ENCODE assay signal across 1 cellular context in the genomic region with DNA sequence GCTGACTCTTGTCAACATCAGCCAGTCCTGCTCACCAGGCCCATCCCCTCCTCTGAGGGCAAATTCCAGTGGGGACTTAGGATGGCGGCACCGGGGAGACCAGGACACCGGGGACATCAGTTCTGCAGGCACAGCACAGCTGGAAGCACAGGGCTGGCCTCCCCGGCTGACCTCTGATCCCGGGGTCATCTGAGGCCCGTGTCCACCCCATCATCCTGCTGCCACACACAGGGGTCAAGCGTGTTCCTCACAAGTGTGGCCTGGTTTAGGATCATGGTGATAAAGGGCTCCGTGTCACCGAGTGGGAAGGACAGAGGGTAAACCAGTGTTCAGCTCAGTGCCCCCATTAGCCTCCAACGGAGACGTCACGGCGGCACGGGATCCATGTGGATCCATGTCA.
TF ChIP-seq lines count a peak whose summit lies in the region.

No MANE protein-coding gene starts in this region.

TF ChIP-seq in HepG2, 621 proteins besides CTCF, POLR2A, EP300 and RAD21:
- TF ChIP-seq PRPF4 (IDR thresholded peaks at IDR 0.05; ENCODE audit: low read depth, low read length, poor library complexity, severe bottlenecking) (no peak), ZSCAN25 (CRISPR knock-in tag; IDR thresholded peaks at IDR 0.05) (no peak), SAFB2 (CRISPR knock-in tag; IDR thresholded peaks at IDR 0.05; ENCODE audit: borderline replicate concordance, low read depth) (no peak), SP5 (CRISPR knock-in tag; IDR thresholded peaks at IDR 0.05; ENCODE audit: borderline replicate concordance, low read depth) (no peak), ZFP1 (CRISPR knock-in tag; IDR thresholded peaks at IDR 0.05) (no peak), ATF7-NPFF (CRISPR knock-in tag; IDR thresholded peaks at IDR 0.05; ENCODE audit: low read depth) (no peak), SP1 (IDR thresholded peaks at IDR 0.05) (no peak), SP1 (CRISPR knock-in tag; IDR thresholded peaks at IDR 0.05) (no peak), ZNF7 (CRISPR knock-in tag; IDR thresholded peaks at IDR 0.05) (no peak), ZNF136 (CRISPR knock-in tag; IDR thresholded peaks at IDR 0.05; ENCODE audit: low read depth) (no peak), ZNF883 (CRISPR knock-in tag; IDR thresholded peaks at IDR 0.05; ENCODE audit: not compliant biosample characterization) (no peak)
- TF ChIP-seq, protein P1, sequence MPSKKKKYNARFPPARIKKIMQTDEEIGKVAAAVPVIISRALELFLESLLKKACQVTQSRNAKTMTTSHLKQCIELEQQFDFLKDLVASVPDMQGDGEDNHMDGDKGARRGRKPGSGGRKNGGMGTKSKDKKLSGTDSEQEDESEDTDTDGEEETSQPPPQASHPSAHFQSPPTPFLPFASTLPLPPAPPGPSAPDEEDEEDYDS (CRISPR knock-in tag; IDR thresholded peaks at IDR 0.05), result no peak
- TF ChIP-seq, protein P2, sequence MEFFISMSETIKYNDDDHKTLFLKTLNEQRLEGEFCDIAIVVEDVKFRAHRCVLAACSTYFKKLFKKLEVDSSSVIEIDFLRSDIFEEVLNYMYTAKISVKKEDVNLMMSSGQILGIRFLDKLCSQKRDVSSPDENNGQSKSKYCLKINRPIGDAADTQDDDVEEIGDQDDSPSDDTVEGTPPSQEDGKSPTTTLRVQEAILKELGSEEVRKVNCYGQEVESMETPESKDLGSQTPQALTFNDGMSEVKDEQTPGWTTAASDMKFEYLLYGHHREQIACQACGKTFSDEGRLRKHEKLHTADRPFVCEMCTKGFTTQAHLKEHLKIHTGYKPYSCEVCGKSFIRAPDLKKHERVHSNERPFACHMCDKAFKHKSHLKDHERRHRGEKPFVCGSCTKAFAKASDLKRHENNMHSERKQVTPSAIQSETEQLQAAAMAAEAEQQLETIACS (CRISPR knock-in tag; IDR thresholded peaks at IDR 0.05), result no peak
- TF ChIP-seq, protein P3, sequence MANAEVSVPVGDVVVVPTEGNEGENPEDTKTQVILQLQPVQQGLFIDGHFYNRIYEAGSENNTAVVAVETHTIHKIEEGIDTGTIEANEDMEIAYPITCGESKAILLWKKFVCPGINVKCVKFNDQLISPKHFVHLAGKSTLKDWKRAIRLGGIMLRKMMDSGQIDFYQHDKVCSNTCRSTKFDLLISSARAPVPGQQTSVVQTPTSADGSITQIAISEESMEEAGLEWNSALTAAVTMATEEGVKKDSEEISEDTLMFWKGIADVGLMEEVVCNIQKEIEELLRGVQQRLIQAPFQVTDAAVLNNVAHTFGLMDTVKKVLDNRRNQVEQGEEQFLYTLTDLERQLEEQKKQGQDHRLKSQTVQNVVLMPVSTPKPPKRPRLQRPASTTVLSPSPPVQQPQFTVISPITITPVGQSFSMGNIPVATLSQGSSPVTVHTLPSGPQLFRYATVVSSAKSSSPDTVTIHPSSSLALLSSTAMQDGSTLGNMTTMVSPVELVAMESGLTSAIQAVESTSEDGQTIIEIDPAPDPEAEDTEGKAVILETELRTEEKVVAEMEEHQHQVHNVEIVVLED (CRISPR knock-in tag; IDR thresholded peaks at IDR 0.05; ENCODE audit: borderline replicate concordance), result no peak
- TF ChIP-seq, protein P4, sequence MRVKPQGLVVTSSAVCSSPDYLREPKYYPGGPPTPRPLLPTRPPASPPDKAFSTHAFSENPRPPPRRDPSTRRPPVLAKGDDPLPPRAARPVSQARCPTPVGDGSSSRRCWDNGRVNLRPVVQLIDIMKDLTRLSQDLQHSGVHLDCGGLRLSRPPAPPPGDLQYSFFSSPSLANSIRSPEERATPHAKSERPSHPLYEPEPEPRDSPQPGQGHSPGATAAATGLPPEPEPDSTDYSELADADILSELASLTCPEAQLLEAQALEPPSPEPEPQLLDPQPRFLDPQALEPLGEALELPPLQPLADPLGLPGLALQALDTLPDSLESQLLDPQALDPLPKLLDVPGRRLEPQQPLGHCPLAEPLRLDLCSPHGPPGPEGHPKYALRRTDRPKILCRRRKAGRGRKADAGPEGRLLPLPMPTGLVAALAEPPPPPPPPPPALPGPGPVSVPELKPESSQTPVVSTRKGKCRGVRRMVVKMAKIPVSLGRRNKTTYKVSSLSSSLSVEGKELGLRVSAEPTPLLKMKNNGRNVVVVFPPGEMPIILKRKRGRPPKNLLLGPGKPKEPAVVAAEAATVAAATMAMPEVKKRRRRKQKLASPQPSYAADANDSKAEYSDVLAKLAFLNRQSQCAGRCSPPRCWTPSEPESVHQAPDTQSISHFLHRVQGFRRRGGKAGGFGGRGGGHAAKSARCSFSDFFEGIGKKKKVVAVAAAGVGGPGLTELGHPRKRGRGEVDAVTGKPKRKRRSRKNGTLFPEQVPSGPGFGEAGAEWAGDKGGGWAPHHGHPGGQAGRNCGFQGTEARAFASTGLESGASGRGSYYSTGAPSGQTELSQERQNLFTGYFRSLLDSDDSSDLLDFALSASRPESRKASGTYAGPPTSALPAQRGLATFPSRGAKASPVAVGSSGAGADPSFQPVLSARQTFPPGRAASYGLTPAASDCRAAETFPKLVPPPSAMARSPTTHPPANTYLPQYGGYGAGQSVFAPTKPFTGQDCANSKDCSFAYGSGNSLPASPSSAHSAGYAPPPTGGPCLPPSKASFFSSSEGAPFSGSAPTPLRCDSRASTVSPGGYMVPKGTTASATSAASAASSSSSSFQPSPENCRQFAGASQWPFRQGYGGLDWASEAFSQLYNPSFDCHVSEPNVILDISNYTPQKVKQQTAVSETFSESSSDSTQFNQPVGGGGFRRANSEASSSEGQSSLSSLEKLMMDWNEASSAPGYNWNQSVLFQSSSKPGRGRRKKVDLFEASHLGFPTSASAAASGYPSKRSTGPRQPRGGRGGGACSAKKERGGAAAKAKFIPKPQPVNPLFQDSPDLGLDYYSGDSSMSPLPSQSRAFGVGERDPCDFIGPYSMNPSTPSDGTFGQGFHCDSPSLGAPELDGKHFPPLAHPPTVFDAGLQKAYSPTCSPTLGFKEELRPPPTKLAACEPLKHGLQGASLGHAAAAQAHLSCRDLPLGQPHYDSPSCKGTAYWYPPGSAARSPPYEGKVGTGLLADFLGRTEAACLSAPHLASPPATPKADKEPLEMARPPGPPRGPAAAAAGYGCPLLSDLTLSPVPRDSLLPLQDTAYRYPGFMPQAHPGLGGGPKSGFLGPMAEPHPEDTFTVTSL (CRISPR knock-in tag; IDR thresholded peaks at IDR 0.05; ENCODE audit: borderline replicate concordance), result no peak
